ENCODE assay signal across 22 cellular contexts in the genomic region with DNA sequence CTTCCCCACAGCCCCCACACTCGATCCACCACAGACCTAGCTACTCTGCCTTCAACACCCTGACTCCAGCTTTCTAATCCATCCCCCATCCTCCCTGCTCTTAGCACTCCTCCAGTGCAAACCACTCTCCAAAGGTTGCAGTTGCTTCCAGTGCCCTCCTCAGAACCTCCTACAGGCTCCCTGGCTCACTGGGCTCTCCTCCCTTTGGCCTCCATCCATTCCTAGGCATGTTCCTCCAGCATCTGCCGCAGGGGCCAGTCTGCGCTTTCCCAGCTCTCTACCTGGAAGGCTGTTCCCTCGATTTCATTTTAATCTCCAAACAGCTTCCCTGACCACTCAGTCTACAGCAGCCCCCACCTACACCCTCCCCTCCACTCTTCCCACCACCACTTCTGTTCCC.
"Had no signal": no experiment of that assay in that cellular context is flagged by ENCODE, and none has a peak within 500 bp of the region (broad histone marks: within the 10 kb centered on the region; RNA-seq: fewer than 3 reads in every experiment).

No MANE protein-coding gene starts in this region.

- H3K27me3 Mint-ChIP-seq: memory B cell; stimulated activated naive B cell treated with anti-CD40 and anti-IgM and Interleukin-4, amounts not matched to agents 10 μg/mL and 1 μg/mL and 100 μg/mL, for 72 hours had no signal

- H3K4me3 Mint-ChIP-seq: immature natural killer cell; memory B cell; natural killer cell treated with Interleukin-12 subunit alpha and Interleukin-12 subunit beta and Interleukin-15 and Interleukin-18, amount 100 ng/mL, for 72 hours; stimulated activated naive B cell treated with anti-CD40 and anti-IgM and Interleukin-4, amounts not matched to agents 10 μg/mL and 1 μg/mL and 100 μg/mL, for 72 hours; stimulated activated naive CD8-positive, alpha-beta T cell treated with anti-CD3 and anti-CD28 coated beads, Interleukin-15, amount 100 ng/mL, for 72 hours had no signal

- H3K27me3 ChIP-seq: colonic mucosa, heart left ventricle, spleen, transverse colon had no signal

- H3K36me3 ChIP-seq: colonic mucosa, heart left ventricle, left ventricle myocardium inferior, lower lobe of right lung, spleen, thoracic aorta, transverse colon had no signal

- H3K4me1 Mint-ChIP-seq: immature natural killer cell; memory B cell; stimulated activated naive B cell treated with anti-CD40 and anti-IgM and Interleukin-4, amounts not matched to agents 10 μg/mL and 1 μg/mL and 100 μg/mL, for 72 hours; stimulated activated naive CD8-positive, alpha-beta T cell treated with anti-CD3 and anti-CD28 coated beads, Interleukin-15, amount 100 ng/mL, for 72 hours had no signal

- H3K27ac Mint-ChIP-seq: immature natural killer cell; memory B cell; natural killer cell treated with Interleukin-12 subunit alpha and Interleukin-12 subunit beta and Interleukin-15 and Interleukin-18, amount 100 ng/mL, for 72 hours; stimulated activated naive B cell treated with anti-CD40 and anti-IgM and Interleukin-4, amounts not matched to agents 10 μg/mL and 1 μg/mL and 100 μg/mL, for 72 hours; stimulated activated naive CD8-positive, alpha-beta T cell treated with anti-CD3 and anti-CD28 coated beads, Interleukin-15, amount 100 ng/mL, for 72 hours had no signal

- H3K4me1 ChIP-seq: colonic mucosa, lower lobe of right lung, psoas muscle, spleen, transverse colon had no signal

- H3K9me3 Mint-ChIP-seq: memory B cell; natural killer cell treated with Interleukin-12 subunit alpha and Interleukin-12 subunit beta and Interleukin-15 and Interleukin-18, amount 100 ng/mL, for 72 hours; stimulated activated naive B cell treated with anti-CD40 and anti-IgM and Interleukin-4, amounts not matched to agents 10 μg/mL and 1 μg/mL and 100 μg/mL, for 72 hours; stimulated activated naive CD8-positive, alpha-beta T cell treated with anti-CD3 and anti-CD28 coated beads, Interleukin-15, amount 100 ng/mL, for 72 hours had no signal

- H3K9me3 ChIP-seq: colonic mucosa, heart left ventricle, left ventricle myocardium inferior, lower lobe of right lung, psoas muscle, thoracic aorta, transverse colon had no signal

- H3K4me3 ChIP-seq: colonic mucosa, heart left ventricle, left ventricle myocardium inferior, lower lobe of right lung, psoas muscle, spleen, thoracic aorta, transverse colon had no signal

- ATAC-seq: lower lobe of right lung; natural killer cell treated with Interleukin-12 subunit alpha and Interleukin-12 subunit beta and Interleukin-15 and Interleukin-18, amount 100 ng/mL, for 72 hours; psoas muscle; sciatic nerve; stimulated activated naive B cell treated with anti-CD40 and anti-IgM and Interleukin-4, amounts not matched to agents 10 μg/mL and 1 μg/mL and 100 μg/mL, for 72 hours; stimulated activated naive CD8-positive, alpha-beta T cell treated with anti-CD3 and anti-CD28 coated beads, Interleukin-15, amount 100 ng/mL, for 72 hours had no signal

- H3K27ac ChIP-seq: colonic mucosa, lower lobe of right lung, psoas muscle, spleen, thoracic aorta had no signal

- H3K36me3 Mint-ChIP-seq: immature natural killer cell; memory B cell; natural killer cell treated with Interleukin-12 subunit alpha and Interleukin-12 subunit beta and Interleukin-15 and Interleukin-18, amount 100 ng/mL, for 72 hours; stimulated activated naive B cell treated with anti-CD40 and anti-IgM and Interleukin-4, amounts not matched to agents 10 μg/mL and 1 μg/mL and 100 μg/mL, for 72 hours had no signal

- DNase-seq: colonic mucosa; effector CD4-positive, alpha-beta T cell; foreskin melanocyte; heart left ventricle; hypothalamus; immature natural killer cell; left ventricle myocardium inferior; lower lobe of right lung; midbrain; psoas muscle; retina; spleen; stimulated activated CD4-positive, alpha-beta T cell treated with anti-CD3 and anti-CD28 coated beads, Interleukin-15, amount 100 ng/mL, for 24 hours; stimulated activated CD4-positive, alpha-beta T cell treated with anti-CD3 and anti-CD28 coated beads, Interleukin-1b, Interleukin-23, amount 100 ng/mL, for 48 hours; stimulated activated CD4-positive, alpha-beta T cell treated with anti-CD3 and anti-CD28 coated beads, Interleukin-4, amount 100 ng/mL, for 24 hours; stimulated activated naive B cell treated with anti-CD40 and anti-IgM and Interleukin-4, amounts not matched to agents 10 μg/mL and 1 μg/mL and 100 μg/mL, for 72 hours; stimulated activated naive CD8-positive, alpha-beta T cell treated with anti-CD3 and anti-CD28 coated beads, Interleukin-15, amount 100 ng/mL, for 72 hours; transverse colon had no signal
